Comparison of ENCODE assay signal across 1 cellular context in the genomic region with DNA sequence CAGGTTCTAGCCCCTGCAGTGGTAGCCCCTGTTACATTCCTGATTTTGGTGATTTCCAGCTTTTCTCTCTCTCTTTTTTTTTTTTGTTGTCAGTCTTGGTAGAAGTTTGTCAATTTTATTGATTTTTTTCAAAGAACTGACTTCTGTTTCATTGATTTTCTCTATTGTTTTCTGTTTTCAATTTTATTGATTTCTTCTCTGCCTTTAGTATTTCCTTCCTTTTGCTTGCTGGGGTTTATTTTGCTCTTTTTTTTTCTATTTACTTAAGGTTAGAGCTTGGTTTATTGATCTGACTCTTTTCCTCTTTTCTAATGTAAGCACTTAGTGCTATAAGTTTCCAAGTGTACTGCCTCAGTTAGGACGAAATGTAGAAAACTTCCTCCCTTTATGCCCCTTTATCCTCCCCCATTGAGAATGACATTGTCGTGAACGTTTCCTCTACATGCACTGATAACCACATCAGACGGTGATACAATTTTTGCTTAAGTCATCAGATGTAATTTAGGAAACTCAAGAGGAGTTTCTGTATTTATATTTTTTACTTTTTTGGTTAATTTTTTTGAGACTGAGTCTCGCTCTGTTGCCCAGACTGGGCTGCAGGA.
TF ChIP-seq lines count a peak whose summit lies in the region.

No MANE protein-coding gene starts in this region.

TF ChIP-seq in HepG2, 621 proteins besides CTCF, POLR2A, EP300 and RAD21 (continued from another document):
- TF ChIP-seq, protein P1, sequence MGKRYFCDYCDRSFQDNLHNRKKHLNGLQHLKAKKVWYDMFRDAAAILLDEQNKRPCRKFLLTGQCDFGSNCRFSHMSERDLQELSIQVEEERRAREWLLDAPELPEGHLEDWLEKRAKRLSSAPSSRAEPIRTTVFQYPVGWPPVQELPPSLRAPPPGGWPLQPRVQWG (CRISPR knock-in tag; IDR thresholded peaks at IDR 0.05; ENCODE audit: borderline replicate concordance, low read depth), result no peak
- no peak for TF ChIP-seq MAFF (IDR thresholded peaks at IDR 0.05; ENCODE audit: low read depth, low read length)
- TF ChIP-seq XRCC5 (optimal IDR thresholded peaks at IDR 0.05; ENCODE audit: low read length), result no peak
- peak; percentile 94 for TF ChIP-seq KAT2B (IDR thresholded peaks at IDR 0.05; ENCODE audit: borderline replicate concordance, low read depth, low read length)
- TF ChIP-seq SOX5 (CRISPR knock-in tag; IDR thresholded peaks at IDR 0.05; ENCODE audit: borderline replicate concordance), result peak; percentile 68; the same call in 1 of the 2 replicates
- 0 out of 2 replicates have a peak, but pooled peaks have one; percentile 12 for TF ChIP-seq MIXL1 (CRISPR knock-in tag; IDR thresholded peaks at IDR 0.05)
- no peak for TF ChIP-seq DPF2 (CRISPR knock-in tag; IDR thresholded peaks at IDR 0.05; ENCODE audit: borderline replicate concordance, low read depth)
- TF ChIP-seq NR2F1 (CRISPR knock-in tag; IDR thresholded peaks at IDR 0.05), result no peak
- peak; percentile 34; the same call in 1 of the 2 replicates for TF ChIP-seq HDAC1 (CRISPR knock-in tag; IDR thresholded peaks at IDR 0.05)
- peak; percentile 37; the same call in 1 of the 2 replicates for TF ChIP-seq ISL2 (CRISPR knock-in tag; IDR thresholded peaks at IDR 0.05)
- peak; percentile 6 to 22; a peak in 1 of 4 replicates for TF ChIP-seq MAFK (conservative IDR thresholded peaks at IDR 0.05 in 1 of 2, IDR thresholded peaks at IDR 0.05 in 1 of 2; ENCODE audit: low read length in 2 of 2)
- peak in 1 of 2 experiments; percentile 25; a peak in 1 of 4 replicates for TF ChIP-seq KLF16 (CRISPR knock-in tag; IDR thresholded peaks at IDR 0.05)
- TF ChIP-seq ZNF670 (CRISPR knock-in tag; IDR thresholded peaks at IDR 0.05; ENCODE audit: borderline replicate concordance), result no peak
- no peak for TF ChIP-seq ZNF674 (CRISPR knock-in tag; IDR thresholded peaks at IDR 0.05; ENCODE audit: low read depth)
- TF ChIP-seq SOX13 (IDR thresholded peaks at IDR 0.05), result no peak
- peak in 1 of 2 experiments; percentile 78; a peak in 2 of 4 replicates for TF ChIP-seq SOX13 (CRISPR knock-in tag; conservative IDR thresholded peaks at IDR 0.05 in 1 of 2, IDR thresholded peaks at IDR 0.05 in 1 of 2)
- no peak for TF ChIP-seq FOXP1 (IDR thresholded peaks at IDR 0.05)
- peak; percentile 32; the same call in 1 of the 2 replicates for TF ChIP-seq FOXP1 (CRISPR knock-in tag; IDR thresholded peaks at IDR 0.05)
- TF ChIP-seq ZBTB37 (CRISPR knock-in tag; IDR thresholded peaks at IDR 0.05), result no peak
- 0 out of 2 replicates have a peak, but pooled peaks have one; percentile 22 for TF ChIP-seq KAT8 (CRISPR knock-in tag; IDR thresholded peaks at IDR 0.05)
- TF ChIP-seq PAXIP1 (CRISPR knock-in tag; conservative IDR thresholded peaks at IDR 0.05), result peak; percentile 73
- TF ChIP-seq PATZ1 (CRISPR knock-in tag; IDR thresholded peaks at IDR 0.05), result no peak
- no peak for TF ChIP-seq SKI (IDR thresholded peaks at IDR 0.05; ENCODE audit: partially characterized antibody)
- no peak for TF ChIP-seq SOX6 (IDR thresholded peaks at IDR 0.05)
- peak; percentile 85 for TF ChIP-seq SOX6 (CRISPR knock-in tag; IDR thresholded peaks at IDR 0.05)
- peak; percentile 52 for TF ChIP-seq FOXA3 (CRISPR knock-in tag; IDR thresholded peaks at IDR 0.05)
- peak; percentile 91 for TF ChIP-seq GATAD2A (CRISPR knock-in tag; IDR thresholded peaks at IDR 0.05)
- no peak for TF ChIP-seq AKAP8 (CRISPR knock-in tag; IDR thresholded peaks at IDR 0.05)
- TF ChIP-seq, protein P2, sequence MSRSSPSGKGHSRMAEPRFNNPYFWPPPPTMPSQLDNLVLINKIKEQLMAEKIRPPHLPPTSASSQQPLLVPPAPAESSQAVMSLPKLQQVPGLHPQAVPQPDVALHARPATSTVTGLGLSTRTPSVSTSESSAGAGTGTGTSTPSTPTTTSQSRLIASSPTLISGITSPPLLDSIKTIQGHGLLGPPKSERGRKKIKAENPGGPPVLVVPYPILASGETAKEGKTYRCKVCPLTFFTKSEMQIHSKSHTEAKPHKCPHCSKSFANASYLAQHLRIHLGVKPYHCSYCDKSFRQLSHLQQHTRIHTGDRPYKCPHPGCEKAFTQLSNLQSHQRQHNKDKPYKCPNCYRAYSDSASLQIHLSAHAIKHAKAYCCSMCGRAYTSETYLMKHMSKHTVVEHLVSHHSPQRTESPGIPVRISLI (CRISPR knock-in tag; IDR thresholded peaks at IDR 0.05; ENCODE audit: borderline replicate concordance), result peak; percentile 18; the same call in 1 of the 2 replicates
- TF ChIP-seq RARA (CRISPR knock-in tag; IDR thresholded peaks at IDR 0.05), result no peak
- 0 out of 2 replicates have a peak, but pooled peaks have one; percentile 29 for TF ChIP-seq ZNF710 (CRISPR knock-in tag; IDR thresholded peaks at IDR 0.05; ENCODE audit: borderline replicate concordance)
- peak; percentile 76; the same call in 1 of the 2 replicates for TF ChIP-seq ONECUT2 (CRISPR knock-in tag; IDR thresholded peaks at IDR 0.05)
- peak; percentile 42; the same call in 1 of the 2 replicates for TF ChIP-seq POGZ (CRISPR knock-in tag; IDR thresholded peaks at IDR 0.05)
